In genomic region chr6:123017313-123017712, GRCh38 we compare ENCODE assay signal across 24 cellular contexts. TPM values are rescaled to one million over a fixed set of nuclear protein-coding genes. Genes with fewer than 3 reads are reported as not detected.
"Had no signal": no experiment of that assay in that cellular context is flagged by ENCODE, and none has a peak within 500 bp of the region (broad histone marks: within the 10 kb centered on the region; RNA-seq: fewer than 3 reads in every experiment).

No MANE protein-coding gene starts in this region.

- DNase-seq: activated B cell treated with CpG ODN at 0.5 μM for 24 hours; activated CD4-positive, alpha-beta memory T cell treated with anti-CD3 and anti-CD28 coated beads for 36 hours; activated CD4-positive, alpha-beta T cell treated with anti-CD3 and anti-CD28 coated beads for 1 hour; activated CD4-positive, alpha-beta T cell treated with anti-CD3 and anti-CD28 coated beads, Interleukin-2, amount 10 ng/mL, durations not matched to agents 24 days and 14 days; activated CD8-positive, alpha-beta memory T cell treated with anti-CD3 and anti-CD28 coated beads for 24 hours; activated effector memory CD4-positive, alpha-beta T cell treated with anti-CD3 and anti-CD28 coated beads, Interleukin-2, amount 50 U/mL, for 16 hours; activated naive CD4-positive, alpha-beta T cell treated with Interleukin-2 at 50 U/mL for 16 hours; activated T-cell treated with anti-CD3 and anti-CD28 coated beads, Interleukin-2, amount 50 U/mL, for 4 hours; MG63; NCI-H146; NCI-H2029; NCI-H2107; NCI-H226; NCI-H510A; NCI-H526 treated with DMSO at 0.1 percent for 48 hours; NCI-H82; RPMI8226; T-cell; T-helper 2 cell; T1000 had no signal

- H3K4me3 ChIP-seq: MG63, SK-N-MC had no signal

- H3K36me3 ChIP-seq: MG63 had no signal

- H3K27ac ChIP-seq: SK-N-MC had no signal

- H3K27me3 ChIP-seq: MG63 had no signal

- H3K9me3 ChIP-seq: MG63 had no signal

RNA-seq across cellular contexts. Expression of gene CLVS2, which starts 21.3 kb away (rescaled TPM):
- total RNA-seq: activated B cell treated with CpG ODN at 0.5 μM for 24 hours; activated CD4-positive, alpha-beta memory T cell treated with anti-CD3 and anti-CD28 coated beads for 36 hours; activated CD4-positive, alpha-beta T cell treated with anti-CD3 and anti-CD28 coated beads, Interleukin-2, amount 10 ng/mL, durations not matched to agents 24 days and 14 days; activated T-cell treated with anti-CD3 and anti-CD28 coated beads, Interleukin-2, amount 50 U/mL, for 4 hours; cardiac septum; OCI-LY7; Right ventricle myocardium inferior; T-cell had no signal
